ENCODE assay signal across 8 cellular contexts in genomic region chr2:43127208-43127940, GRCh38.
A peak's percentile ranks its signal among the peaks of the same experiment; 100 is the strongest.
DNase-seq lines count a peak whose midpoint lies in the region; ATAC-seq and TF ChIP-seq lines count a peak whose summit lies in the region.

No MANE protein-coding gene starts in this region.

- peaks cover 9% of the 10 kb centered on the region for H3F3A ChIP-seq in SU-DHL-6 (ENCODE audit: insufficient read depth)

- CTCF ChIA-PET in A673 (lab: Charles Lee): interaction anchor here (0.9 to 1.0 kb wide), 3 partner anchors 13 to 23 kb away, joined by 3 to 5 read pairs (median 4); no protein-coding TSS in a partner anchor

- H3K9ac ChIP-seq in SU-DHL-6 (ENCODE audit: low read length): no peak overlapping the region

- H3K36me3 ChIP-seq in A673 (ENCODE audit: insufficient read depth, low read length, poor library complexity, severe bottlenecking) (no peaks in the 10 kb centered on the region), SU-DHL-6 (ENCODE audit: low read length) (no peaks in the 10 kb centered on the region)

- H3K9me3 ChIP-seq in A673 (ENCODE audit: low read depth, low read length, poor library complexity, severe bottlenecking): no peaks in the 10 kb centered on the region
- no peaks in the 10 kb centered on the region for H3K9me3 ChIP-seq in SU-DHL-6 (ENCODE audit: insufficient read depth, low read length)

- no peaks in the 10 kb centered on the region for H3K79me2 ChIP-seq in SU-DHL-6 (ENCODE audit: insufficient read depth, low read length)

- H3K4me1 ChIP-seq in A673 (ENCODE audit: insufficient read depth, low read length, poor library complexity, severe bottlenecking): no peaks in the 10 kb centered on the region

- no peak overlapping the region for H3K27ac ChIP-seq in A673 (ENCODE audit: low read depth, low read length, poor library complexity, severe bottlenecking)
- no peak overlapping the region for H3K27ac ChIP-seq in SU-DHL-6 (ENCODE audit: low read depth, low read length)

- ATAC-seq in GM21367 (IDR thresholded peaks at IDR 0.05; ENCODE audit: unreplicated experiment) (no peak), GM18867 (IDR thresholded peaks at IDR 0.05; ENCODE audit: unreplicated experiment) (no peak)

- no peak overlapping the region for H3K4me3 ChIP-seq in A673 (ENCODE audit: low read depth, low read length, poor library complexity, severe bottlenecking)
- no peak overlapping the region for H3K4me3 ChIP-seq in SU-DHL-6 (ENCODE audit: insufficient read depth, low read length, poor library complexity, severe bottlenecking)

- no peaks in the 10 kb centered on the region for H3K9me2 ChIP-seq in SU-DHL-6 (replicated peaks; ENCODE audit: insufficient read depth, low read length)

- POLR2A ChIA-PET in A673 (lab: Charles Lee; ENCODE audit: low non-redundant PET): no interaction called here

- H4K20me1 ChIP-seq in SU-DHL-6 (ENCODE audit: low read depth, low read length): no peaks in the 10 kb centered on the region

- H2AFZ ChIP-seq in SU-DHL-6 (ENCODE audit: low read depth, low read length, severe bottlenecking): no peak overlapping the region

- peak; percentile 68 for DNase-seq in A673 (ENCODE audit: low spot score)
- DNase-seq in H4 (ENCODE audit: low spot score): peak; percentile 39
- peak; percentile 89 for DNase-seq in activated naive CD4-positive, alpha-beta T cell treated with anti-CD3 and anti-CD28 coated beads, Interleukin-2, amount 50 U/mL, for 16 hours
- peak; percentile 48 for DNase-seq in iPS DF 19.7 (ENCODE audit: low read depth, low spot score)
- peak; percentile 88 to 97 (median 94) for DNase-seq in stimulated activated CD4-positive, alpha-beta T cell treated with anti-CD3 and anti-CD28 coated beads, Interleukin-1b, Interleukin-23, amount 100 ng/mL, for 24 hours (ENCODE audit: low read depth in 4 of 4, low spot score in 1 of 4)

- intact Hi-C loops in A673 (cut with micrococcal nuclease; ENCODE audit: unreplicated experiment): loop anchor here (1.0 to 10.0 kb wide), 3 partner anchors 101 to 357 kb away; no protein-coding TSS in a partner anchor

- BruUV-seq in A673 (replicated peaks; lab: Mats Ljungman, UMichigan): no TSS peak

- no peak overlapping the region for H3K4me2 ChIP-seq in SU-DHL-6 (ENCODE audit: low read depth, low read length, poor library complexity, severe bottlenecking)

- no peaks in the 10 kb centered on the region for H3K27me3 ChIP-seq in A673 (replicated peaks; ENCODE audit: insufficient read depth, low read depth, low read length, poor library complexity)
- no peaks in the 10 kb centered on the region for H3K27me3 ChIP-seq in SU-DHL-6 (ENCODE audit: low read length)

- peak; percentile 82 for TF ChIP-seq CTCF in A673 (conservative IDR thresholded peaks at IDR 0.05; ENCODE audit: low read depth, low read length)
- peak; percentile 85 for TF ChIP-seq CTCF in SU-DHL-6 (IDR thresholded peaks at IDR 0.05; ENCODE audit: insufficient read depth, low read length, poor library complexity, severe bottlenecking)

Comparison
In these comparisons a context has a peak if more than half of its experiments do, and no peak if none do; other contexts are left out.
1. DNase-seq: peak in every context shown above with its lines; median percentile 94 in stimulated activated CD4-positive, alpha-beta T cell treated with anti-CD3 and anti-CD28 coated beads, Interleukin-1b, Interleukin-23, amount 100 ng/mL, for 24 hours; 89 in activated naive CD4-positive, alpha-beta T cell treated with anti-CD3 and anti-CD28 coated beads, Interleukin-2, amount 50 U/mL, for 16 hours; 68 in A673; 48 in iPS DF 19.7; 39 in H4.